In the genomic region with DNA sequence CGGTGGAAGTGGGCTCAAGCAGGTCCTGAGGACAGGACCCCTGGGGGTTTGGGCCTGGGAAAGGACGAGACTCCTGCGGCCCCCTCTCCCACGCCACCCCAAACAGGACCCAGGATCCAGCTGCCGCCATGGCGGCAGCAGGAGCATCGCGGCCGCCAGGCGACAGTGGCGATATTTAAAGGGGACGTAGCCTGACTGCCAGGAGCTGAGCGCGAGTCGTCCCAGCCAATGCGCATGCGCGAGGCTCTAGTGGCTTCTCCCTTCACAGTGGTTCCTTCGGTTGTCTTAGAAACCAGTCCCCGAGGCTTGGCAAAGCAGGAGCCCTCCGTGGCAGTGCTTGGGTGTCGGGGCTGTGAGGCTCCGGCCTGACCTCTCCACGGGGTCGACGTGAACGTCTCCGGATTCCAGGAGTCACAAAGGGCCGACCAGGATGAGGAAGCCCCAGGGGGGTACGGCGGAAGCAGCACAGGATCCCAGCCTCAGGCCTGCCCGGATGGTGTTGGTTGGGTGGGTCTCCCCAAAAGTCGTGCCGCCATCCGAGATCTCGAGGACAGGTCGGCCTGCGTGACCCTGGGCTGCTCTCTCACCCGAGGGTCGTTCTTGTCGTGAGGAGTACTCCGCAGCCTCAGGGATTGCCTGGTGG, we compare ENCODE assay signal across 8 cellular contexts.
A peak's percentile ranks its signal among the peaks of the same experiment; 100 is the strongest.
DNase-seq lines count a peak whose midpoint lies in the region; ATAC-seq and TF ChIP-seq lines count a peak whose summit lies in the region.
"Not testable (repeated sequence)": the region's sequence is repeated elsewhere in the genome, so short reads cannot be mapped to it uniquely, and the experiment has no call there.

No MANE protein-coding gene starts in this region.

- H3K4me1 ChIP-seq in left lung: not testable (repeated sequence)

- H3K27me3 Mint-ChIP-seq in activated T-helper 17 cell treated with anti-CD3 and anti-CD28 coated beads, Interleukin-2, amount 50 U/mL, for 72 hours; stimulated activated naive CD8-positive, alpha-beta T cell treated with anti-CD3 and anti-CD28 coated beads, Interleukin-15, amount 100 ng/mL, for 72 hours: not testable (repeated sequence)

- not testable (repeated sequence) for H3K36me3 ChIP-seq in left lung

- not testable (repeated sequence) for H3K4me3 ChIP-seq in left lung

- H3K36me3 Mint-ChIP-seq in activated T-helper 17 cell treated with anti-CD3 and anti-CD28 coated beads, Interleukin-2, amount 50 U/mL, for 72 hours (ENCODE audit: low read depth): not testable (repeated sequence)

- not testable (repeated sequence) for H3K4me3 Mint-ChIP-seq in activated T-helper 17 cell treated with anti-CD3 and anti-CD28 coated beads, Interleukin-2, amount 50 U/mL, for 72 hours; stimulated activated naive CD8-positive, alpha-beta T cell treated with anti-CD3 and anti-CD28 coated beads, Interleukin-15, amount 100 ng/mL, for 72 hours

- intact Hi-C loops in left lung (cut with DNase I): not testable (repeated sequence)

- H3K27ac Mint-ChIP-seq in activated T-helper 17 cell treated with anti-CD3 and anti-CD28 coated beads, Interleukin-2, amount 50 U/mL, for 72 hours; stimulated activated naive CD8-positive, alpha-beta T cell treated with anti-CD3 and anti-CD28 coated beads, Interleukin-15, amount 100 ng/mL, for 72 hours: not testable (repeated sequence)

- H3K4me1 Mint-ChIP-seq in activated T-helper 17 cell treated with anti-CD3 and anti-CD28 coated beads, Interleukin-2, amount 50 U/mL, for 72 hours; stimulated activated naive CD8-positive, alpha-beta T cell treated with anti-CD3 and anti-CD28 coated beads, Interleukin-15, amount 100 ng/mL, for 72 hours: not testable (repeated sequence)

- not testable (repeated sequence) for DNase-seq in left lung; stimulated activated naive CD8-positive, alpha-beta T cell treated with anti-CD3 and anti-CD28 coated beads, Interleukin-15, amount 100 ng/mL, for 72 hours

- not testable (repeated sequence) for H3K27ac ChIP-seq in left lung

- TF ChIP-seq CTCF in left lung (IDR thresholded peaks at IDR 0.05): not testable (repeated sequence)

- H3K9me3 Mint-ChIP-seq in activated T-helper 17 cell treated with anti-CD3 and anti-CD28 coated beads, Interleukin-2, amount 50 U/mL, for 72 hours; stimulated activated naive CD8-positive, alpha-beta T cell treated with anti-CD3 and anti-CD28 coated beads, Interleukin-15, amount 100 ng/mL, for 72 hours: not testable (repeated sequence)

- not testable (repeated sequence) for H3K9me3 ChIP-seq in left lung

- not testable (repeated sequence) for H3K27me3 ChIP-seq in left lung

- peak; percentile 85 for ATAC-seq in GM18858 (IDR thresholded peaks at IDR 0.05; ENCODE audit: unreplicated experiment)
- peak; percentile 66 for ATAC-seq in GM19463 (IDR thresholded peaks at IDR 0.05; ENCODE audit: unreplicated experiment)
- ATAC-seq in HG02571 (IDR thresholded peaks at IDR 0.05; ENCODE audit: unreplicated experiment): peak; percentile 61
- peak; percentile 70 for ATAC-seq in HG03066 (IDR thresholded peaks at IDR 0.05; ENCODE audit: low read depth, unreplicated experiment)
- ATAC-seq in HG03521 (IDR thresholded peaks at IDR 0.05; ENCODE audit: unreplicated experiment): peak; percentile 68
- peak; percentile 73 for ATAC-seq in activated T-helper 17 cell treated with anti-CD3 and anti-CD28 coated beads, Interleukin-2, amount 50 U/mL, for 72 hours (replicated peaks)
- peak; percentile 92 for ATAC-seq in left lung
- peak; percentile 83 for ATAC-seq in stimulated activated naive CD8-positive, alpha-beta T cell treated with anti-CD3 and anti-CD28 coated beads, Interleukin-15, amount 100 ng/mL, for 72 hours
